8 cellular contexts compared by ENCODE assay signal in the genomic region with DNA sequence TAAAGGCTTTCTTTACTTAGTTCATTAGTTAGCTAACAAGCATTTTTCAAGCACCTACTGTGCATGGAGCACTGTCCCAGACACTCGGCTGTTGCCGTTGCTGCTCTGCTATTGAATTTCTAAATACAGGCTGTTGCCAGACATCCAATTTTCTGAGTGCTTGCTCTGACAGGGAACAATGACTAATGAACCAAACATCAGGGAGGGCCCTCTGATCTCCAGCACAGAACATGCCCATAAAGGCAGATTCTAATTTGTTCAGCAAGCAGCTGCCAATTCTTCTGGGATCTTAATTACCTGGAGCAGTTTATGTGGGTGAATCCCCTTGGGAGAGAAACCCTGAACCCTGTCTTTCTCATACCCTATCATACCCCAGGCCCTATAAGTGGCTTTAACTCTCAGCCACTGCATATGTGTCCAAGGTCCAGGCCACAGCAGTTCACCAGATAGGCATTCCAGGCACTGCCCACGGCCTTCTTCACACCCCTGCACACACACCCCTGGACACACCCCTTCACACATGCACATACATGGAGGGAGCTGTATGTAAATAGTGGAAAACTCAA. TPM values are rescaled to one million over a fixed set of nuclear protein-coding genes. Genes with fewer than 3 reads are reported as not detected.
DNase-seq lines count a peak whose midpoint lies in the region; ATAC-seq, FAIRE-seq and TF ChIP-seq lines count a peak whose summit lies in the region.
"Had no signal": no experiment of that assay in that cellular context is flagged by ENCODE, and none has a peak within 500 bp of the region (broad histone marks: within the 10 kb centered on the region; RNA-seq: fewer than 3 reads in every experiment).

No MANE protein-coding gene starts in this region.

- H3K9ac ChIP-seq in keratinocyte (ENCODE audit: control insufficient read depth, extremely low read depth, insufficient read depth, low read length), result peak overlapping the region; percentile 47

- DNase-seq in NCI-H128 (lab: John Stamatoyannopoulos, UW; ENCODE audit: unreplicated experiment) (peak; percentile 21), amniotic stem cell (lab: John Stamatoyannopoulos, UW) (peak; percentile 10), keratinocyte (ENCODE audit: low read depth, low spot score) (no peak), upper lobe of left lung (peak in 1 of 2 donors; percentile 71), dermis blood vessel endothelial cell (no peak)

- H2AFZ ChIP-seq in keratinocyte (ENCODE audit: control insufficient read depth, low read length), result no peak overlapping the region

- H3K27me3 ChIP-seq in keratinocyte (ENCODE audit: control insufficient read depth, extremely low read depth, insufficient read depth, low read length) (no peaks in the 10 kb centered on the region), upper lobe of left lung (no peaks in the 10 kb centered on the region)

- ATAC-seq in upper lobe of left lung (ENCODE audit: low FRiP score in 2 of 2), result peak; percentile 71 to 81
- ATAC-seq in GM18873 (IDR thresholded peaks at IDR 0.05; ENCODE audit: low FRiP score, unreplicated experiment), result no peak
- no peak for ATAC-seq in HG03280 (IDR thresholded peaks at IDR 0.05; ENCODE audit: unreplicated experiment)

- no peaks in the 10 kb centered on the region for H3K9me3 ChIP-seq in keratinocyte (ENCODE audit: control insufficient read depth, low read depth, low read length)
- no peaks in the 10 kb centered on the region for H3K9me3 ChIP-seq in upper lobe of left lung

- 50 to 51% methylated on average over 1 to 3 of the region's 3 CpGs for WGBS in upper lobe of left lung, 2 donors

- no peaks in the 10 kb centered on the region for H3K79me2 ChIP-seq in keratinocyte (ENCODE audit: control insufficient read depth, insufficient read depth, low read length)

- TF ChIP-seq POLR2A in upper lobe of left lung (IDR thresholded peaks at IDR 0.05), result no peak

- FAIRE-seq in keratinocyte (lab: Jason Lieb, UNC), result peak; percentile 85

- TF ChIP-seq EP300 in upper lobe of left lung (IDR thresholded peaks at IDR 0.05), result no peak

- peak overlapping the region; percentile 67 for H3K4me2 ChIP-seq in keratinocyte (ENCODE audit: control insufficient read depth, extremely low read depth, insufficient read depth, low read depth, low read length)

- no peaks in the 10 kb centered on the region for H3K36me3 ChIP-seq in keratinocyte (ENCODE audit: control insufficient read depth in 2 of 2, extremely low read depth in 1 of 2, insufficient read depth in 2 of 2, low read length in 2 of 2)
- no peaks in the 10 kb centered on the region for H3K36me3 ChIP-seq in upper lobe of left lung

- no peaks in the 10 kb centered on the region for H3K9me1 ChIP-seq in keratinocyte (ENCODE audit: control insufficient read depth, extremely low read depth, insufficient read depth, low read length)

- H3K4me3 ChIP-seq in keratinocyte (ENCODE audit: control insufficient read depth in 2 of 3, extremely low read depth in 1 of 3, insufficient read depth in 2 of 3, low read depth in 1 of 3, low read length in 3 of 3) (no peak overlapping the region), upper lobe of left lung (no peak overlapping the region)

- dilution Hi-C loops in keratinocyte (cut with MboI; ENCODE audit: extremely low pct_ligation_motif_present, low sequenced_read_pairs), result no loop called here

- H3K4me1 ChIP-seq in keratinocyte (ENCODE audit: control insufficient read depth, extremely low read depth, insufficient read depth, low read length), result peaks cover 31% of the 10 kb centered on the region
- H3K4me1 ChIP-seq in upper lobe of left lung, result peaks cover 7 to 29% (median 14%) of the 10 kb centered on the region in 4 donors

- no peak for TF ChIP-seq CTCF in keratinocyte (optimal IDR thresholded peaks at IDR 0.05 in 1 of 3, IDR thresholded peaks at IDR 0.05 in 1 of 3, conservative IDR thresholded peaks at IDR 0.05 in 1 of 3; ENCODE audit: extremely low read depth in 1 of 3, insufficient read depth in 2 of 3, low read length in 3 of 3)
- TF ChIP-seq CTCF in upper lobe of left lung (IDR thresholded peaks at IDR 0.05), result no peak

- H4K20me1 ChIP-seq in keratinocyte (ENCODE audit: control insufficient read depth, extremely low read depth, insufficient read depth, low read length), result no peaks in the 10 kb centered on the region

- H3K27ac ChIP-seq in keratinocyte (ENCODE audit: control insufficient read depth, insufficient read depth, low read length), result peak overlapping the region; percentile 70
- peak overlapping the region; percentile 19 to 73 (median 49) for H3K27ac ChIP-seq in upper lobe of left lung

RNA-seq across cellular contexts. Expression of gene TSC22D3, which starts 27.9 kb away (rescaled TPM):
- 24.6 to 48.5 TPM (median 35.8 TPM) in 3 replicates for polyA plus RNA-seq in keratinocyte
- 30.8 TPM for polyA plus RNA-seq in keratinocyte (2011; ENCODE audit: low read depth)
- polyA plus RNA-seq in keratinocyte (2011; cell fraction: cytosol; rRNA removed), result 23.4 and 26.0 TPM in 2 replicates
- polyA plus RNA-seq in keratinocyte (2011; cell fraction: nucleus; rRNA removed), result 34.7 and 43.5 TPM in 2 replicates
- polyA plus RNA-seq in keratinocyte (2012; ENCODE audit: low replicate concordance), result 15.8 and 47.8 TPM in 2 replicates
- 8.2 to 23.7 TPM (median 22.4 TPM) in 3 replicates for polyA minus RNA-seq in keratinocyte
- polyA minus RNA-seq in keratinocyte (2011; cell fraction: cytosol; rRNA and poly(A)+ RNA removed), result 16.7 TPM
- 16.8 and 17.8 TPM in 2 replicates for polyA minus RNA-seq in keratinocyte (2011; cell fraction: nucleus; rRNA and poly(A)+ RNA removed)
- total RNA-seq in upper lobe of left lung, result 1,000 to 10,000 TPM in 1 of 6 donors, 100 to 1,000 TPM in 5; 309 to 1,061 (median 406) TPM
- total RNA-seq in dermis blood vessel endothelial cell, result 51.6 and 56.3 TPM in 2 replicates

RNA-seq across cellular contexts. Expression of gene NCBP2L, which starts 29.9 kb away (rescaled TPM):
- not detected in 3 replicates for polyA plus RNA-seq in keratinocyte
- not detected for polyA plus RNA-seq in keratinocyte (2011; ENCODE audit: low read depth)
- not detected in 2 replicates for polyA plus RNA-seq in keratinocyte (2011; cell fraction: cytosol; rRNA removed)
- polyA plus RNA-seq in keratinocyte (2011; cell fraction: nucleus; rRNA removed), result not detected in 2 replicates
- polyA plus RNA-seq in keratinocyte (2012; ENCODE audit: low replicate concordance), result not detected in 2 replicates
- not detected in 3 replicates for polyA minus RNA-seq in keratinocyte
- polyA minus RNA-seq in keratinocyte (2011; cell fraction: cytosol; rRNA and poly(A)+ RNA removed), result not detected
- not detected in 2 replicates for polyA minus RNA-seq in keratinocyte (2011; cell fraction: nucleus; rRNA and poly(A)+ RNA removed)
- total RNA-seq in upper lobe of left lung, result 1 to 10 TPM in 1 of 6 donors, under 1 TPM in 2, not detected in 3; 0.13 to 2.0 (median 0.33) TPM
- not detected in 2 replicates for total RNA-seq in dermis blood vessel endothelial cell
- total RNA-seq: kidney epithelial cell had no signal

Comparison
In these comparisons a context has a peak if more than half of its experiments do, and no peak if none do; other contexts are left out.
1. DNase-seq: peak in NCI-H128 (single experiment) and amniotic stem cell (single experiment); none in keratinocyte (single experiment) and dermis blood vessel endothelial cell (single experiment).
2. ATAC-seq: peak in upper lobe of left lung (2 of 2); none in GM18873 (single experiment) and HG03280 (single experiment).